9 cellular contexts compared by ENCODE assay signal in genomic region chr12:62291888-62292760, GRCh38. TPM values are rescaled to one million over a fixed set of nuclear protein-coding genes. Genes with fewer than 3 reads are reported as not detected.
DNase-seq lines count a peak whose midpoint lies in the region; ATAC-seq, FAIRE-seq and TF ChIP-seq lines count a peak whose summit lies in the region.
"Had no signal": no experiment of that assay in that cellular context is flagged by ENCODE, and none has a peak within 500 bp of the region (broad histone marks: within the 10 kb centered on the region; RNA-seq: fewer than 3 reads in every experiment).

No MANE protein-coding gene starts in this region.

- H3K9ac ChIP-seq in SK-N-SH = no peak overlapping the region
- no peak overlapping the region for H3K9ac ChIP-seq in kidney (ENCODE audit: low read length in 2 of 2)

- FAIRE-seq in kidney (lab: Jason Lieb, UNC) = no peak

- no peak overlapping the region for H3K4me3 ChIP-seq in SK-N-SH (ENCODE audit: low read depth in 2 of 2, low read length in 1 of 2)
- no peak overlapping the region for H3K4me3 ChIP-seq in kidney (ENCODE audit: low read length in 2 of 2)
- H3K4me3 ChIP-seq: skin epidermis had no signal

- peaks cover 14% of the 10 kb centered on the region for H3K9me3 ChIP-seq in SK-N-SH
- H3K9me3 ChIP-seq in kidney (ENCODE audit: control insufficient read depth in 1 of 2, low read length in 2 of 2) = no peaks in the 10 kb centered on the region

- no peak overlapping the region for H2AFZ ChIP-seq in SK-N-SH (ENCODE audit: low read depth)

- DNase-seq in SK-N-SH (no peak), HK-2 (ENCODE audit: unreplicated experiment) (peak; percentile 28), progenitor cell of endocrine pancreas (ENCODE audit: low spot score, unreplicated experiment) (no peak), kidney (no peak), NCI-H446 (lab: John Stamatoyannopoulos, UW) (no peak)

- peak overlapping the region; percentile 28 for H3K4me3 Mint-ChIP-seq in activated naive CD8-positive, alpha-beta T cell
- H3K4me3 Mint-ChIP-seq in progenitor cell of endocrine pancreas (ENCODE audit: low read depth) = no peak overlapping the region

- CTCF ChIA-PET in SK-N-SH (lab: Yijun Ruan, JAX) = interaction anchor here (1.3 kb wide), 2 partner anchors 8 to 9 kb away, joined by 3 read pairs; no protein-coding TSS in a partner anchor

- POLR2A ChIA-PET in SK-N-SH (lab: Yijun Ruan, JAX) = no interaction called here

- H3K27me3 ChIP-seq in SK-N-SH (ENCODE audit: insufficient read depth) = no peaks in the 10 kb centered on the region

- peaks cover 26% of the 10 kb centered on the region for H4K20me1 ChIP-seq in SK-N-SH (ENCODE audit: insufficient read depth)

- peak; percentile 38; the same call in 2 of the 3 replicates for ATAC-seq in SK-N-SH treated with all-trans-retinoic acid at 6 μM for 48 hours
- ATAC-seq in GM18873 (IDR thresholded peaks at IDR 0.05; ENCODE audit: low FRiP score, unreplicated experiment) = no peak

- peak overlapping the region; percentile 81 for H3K27ac Mint-ChIP-seq in activated naive CD8-positive, alpha-beta T cell
- peak overlapping the region; percentile 49 for H3K27ac Mint-ChIP-seq in progenitor cell of endocrine pancreas

- peaks cover 52% of the 10 kb centered on the region for H3K36me3 Mint-ChIP-seq in activated naive CD8-positive, alpha-beta T cell
- H3K36me3 Mint-ChIP-seq in progenitor cell of endocrine pancreas (ENCODE audit: insufficient read depth) = peaks cover 29% of the 10 kb centered on the region

- H3K79me2 ChIP-seq in SK-N-SH (ENCODE audit: insufficient read depth) = peaks cover 74% of the 10 kb centered on the region

- H3K27ac ChIP-seq in SK-N-SH (ENCODE audit: low read depth in 2 of 2, low read length in 1 of 2) = no peak overlapping the region
- H3K27ac ChIP-seq in kidney (ENCODE audit: low read depth in 2 of 2, low read length in 2 of 2) = no peak overlapping the region
- H3K27ac ChIP-seq: skin epidermis had no signal

- H3K9me3 Mint-ChIP-seq in activated naive CD8-positive, alpha-beta T cell (ENCODE audit: low read depth) = peaks cover 16% of the 10 kb centered on the region
- peaks cover 27% of the 10 kb centered on the region for H3K9me3 Mint-ChIP-seq in progenitor cell of endocrine pancreas (ENCODE audit: low read depth)

- TF ChIP-seq RAD21 in SK-N-SH (IDR thresholded peaks at IDR 0.05; ENCODE audit: low read length) = no peak

- 100% methylated on average over 1 of the region's 2 CpGs for WGBS in SK-N-SH (ENCODE audit: low lambda C conversion rate)

- no peaks in the 10 kb centered on the region for H3K27me3 Mint-ChIP-seq in activated naive CD8-positive, alpha-beta T cell
- no peaks in the 10 kb centered on the region for H3K27me3 Mint-ChIP-seq in progenitor cell of endocrine pancreas

- TF ChIP-seq EP300 in SK-N-SH (IDR thresholded peaks at IDR 0.05; ENCODE audit: borderline replicate concordance in 1 of 2, low read depth in 1 of 2, low read length in 1 of 2) = no peak

- no peaks in the 10 kb centered on the region for H3F3A ChIP-seq in SK-N-SH (replicated peaks; ENCODE audit: insufficient read depth)

- no peaks in the 10 kb centered on the region for H3K9me2 ChIP-seq in SK-N-SH

- H3K4me1 ChIP-seq in SK-N-SH (ENCODE audit: control insufficient read depth in 1 of 2, insufficient read depth in 2 of 2, low read depth in 1 of 2, low read length in 1 of 2) = peaks cover 0 to 7% of the 10 kb centered on the region in 2 experiments; a peak in 1 of 4 replicates
- H3K4me1 ChIP-seq in kidney (ENCODE audit: control insufficient read depth in 1 of 2, insufficient read depth in 1 of 2, low read depth in 1 of 2, low read length in 2 of 2) = peaks cover 0 to 4% of the 10 kb centered on the region in 2 donors

- H3K4me2 ChIP-seq in SK-N-SH = no peak overlapping the region

- H3K36me3 ChIP-seq in SK-N-SH (replicated peaks in 1 of 2; ENCODE audit: control insufficient read depth in 1 of 2, insufficient read depth in 2 of 2, low read length in 1 of 2) (peaks cover 20 to 21% of the 10 kb centered on the region in 2 experiments), kidney (ENCODE audit: control insufficient read depth in 1 of 2, insufficient read depth in 2 of 2, low read length in 2 of 2) (peaks cover 0 to 18% of the 10 kb centered on the region in 2 donors)

- no peak for TF ChIP-seq CTCF in SK-N-SH (IDR thresholded peaks at IDR 0.05)
- TF ChIP-seq CTCF in progenitor cell of endocrine pancreas (IDR thresholded peaks at IDR 0.05; ENCODE audit: unreplicated experiment) = no peak
- TF ChIP-seq CTCF in kidney (IDR thresholded peaks at IDR 0.05; ENCODE audit: borderline replicate concordance, extremely low read depth, insufficient read depth) = no peak

- H3K4me1 Mint-ChIP-seq in activated naive CD8-positive, alpha-beta T cell (ENCODE audit: low read depth) = peaks cover 82% of the 10 kb centered on the region
- peaks cover 4% of the 10 kb centered on the region for H3K4me1 Mint-ChIP-seq in progenitor cell of endocrine pancreas (ENCODE audit: low read depth)

- intact Hi-C loops in kidney (cut with DNase I) = no loop called here

TF ChIP-seq in SK-N-SH treated with all-trans-retinoic acid at 6 μM for 48 hours, 23 proteins besides CTCF, POLR2A, EP300 and RAD21 (continues in another document):
- no peak for TF ChIP-seq GLIS3 (CRISPR knock-in tag; IDR thresholded peaks at IDR 0.05)
- no peak for TF ChIP-seq ZFP3 (CRISPR knock-in tag; IDR thresholded peaks at IDR 0.05)
- TF ChIP-seq PPARA (CRISPR knock-in tag; IDR thresholded peaks at IDR 0.05; ENCODE audit: borderline replicate concordance) = no peak
- TF ChIP-seq TCF4 (CRISPR knock-in tag; IDR thresholded peaks at IDR 0.05; ENCODE audit: borderline replicate concordance) = no peak
- TF ChIP-seq, protein P1, sequence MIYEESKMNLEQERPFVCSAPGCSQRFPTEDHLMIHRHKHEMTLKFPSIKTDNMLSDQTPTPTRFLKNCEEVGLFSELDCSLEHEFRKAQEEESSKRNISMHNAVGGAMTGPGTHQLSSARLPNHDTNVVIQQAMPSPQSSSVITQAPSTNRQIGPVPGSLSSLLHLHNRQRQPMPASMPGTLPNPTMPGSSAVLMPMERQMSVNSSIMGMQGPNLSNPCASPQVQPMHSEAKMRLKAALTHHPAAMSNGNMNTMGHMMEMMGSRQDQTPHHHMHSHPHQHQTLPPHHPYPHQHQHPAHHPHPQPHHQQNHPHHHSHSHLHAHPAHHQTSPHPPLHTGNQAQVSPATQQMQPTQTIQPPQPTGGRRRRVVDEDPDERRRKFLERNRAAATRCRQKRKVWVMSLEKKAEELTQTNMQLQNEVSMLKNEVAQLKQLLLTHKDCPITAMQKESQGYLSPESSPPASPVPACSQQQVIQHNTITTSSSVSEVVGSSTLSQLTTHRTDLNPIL (CRISPR knock-in tag; IDR thresholded peaks at IDR 0.05; ENCODE audit: low read depth) = no peak
- TF ChIP-seq ARNTL (CRISPR knock-in tag; IDR thresholded peaks at IDR 0.05; ENCODE audit: borderline replicate concordance, low read depth) = no peak
- TF ChIP-seq, protein P2, sequence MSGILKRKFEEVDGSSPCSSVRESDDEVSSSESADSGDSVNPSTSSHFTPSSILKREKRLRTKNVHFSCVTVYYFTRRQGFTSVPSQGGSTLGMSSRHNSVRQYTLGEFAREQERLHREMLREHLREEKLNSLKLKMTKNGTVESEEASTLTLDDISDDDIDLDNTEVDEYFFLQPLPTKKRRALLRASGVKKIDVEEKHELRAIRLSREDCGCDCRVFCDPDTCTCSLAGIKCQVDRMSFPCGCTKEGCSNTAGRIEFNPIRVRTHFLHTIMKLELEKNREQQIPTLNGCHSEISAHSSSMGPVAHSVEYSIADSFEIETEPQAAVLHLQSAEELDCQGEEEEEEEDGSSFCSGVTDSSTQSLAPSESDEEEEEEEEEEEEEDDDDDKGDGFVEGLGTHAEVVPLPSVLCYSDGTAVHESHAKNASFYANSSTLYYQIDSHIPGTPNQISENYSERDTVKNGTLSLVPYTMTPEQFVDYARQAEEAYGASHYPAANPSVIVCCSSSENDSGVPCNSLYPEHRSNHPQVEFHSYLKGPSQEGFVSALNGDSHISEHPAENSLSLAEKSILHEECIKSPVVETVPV (CRISPR knock-in tag; IDR thresholded peaks at IDR 0.05) = no peak

TF ChIP-seq in SK-N-SH, 30 proteins besides CTCF, POLR2A, EP300 and RAD21 (continues in another document):
- TF ChIP-seq, protein P3, sequence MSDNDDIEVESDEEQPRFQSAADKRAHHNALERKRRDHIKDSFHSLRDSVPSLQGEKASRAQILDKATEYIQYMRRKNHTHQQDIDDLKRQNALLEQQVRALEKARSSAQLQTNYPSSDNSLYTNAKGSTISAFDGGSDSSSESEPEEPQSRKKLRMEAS (IDR thresholded peaks at IDR 0.05; ENCODE audit: low read depth) = no peak
- TF ChIP-seq NRF1 (IDR thresholded peaks at IDR 0.05; ENCODE audit: low read depth, low read length) = no peak
- TF ChIP-seq TCF12 (IDR thresholded peaks at IDR 0.05) = no peak
- no peak for TF ChIP-seq CHD2 (IDR thresholded peaks at IDR 0.05; ENCODE audit: low read length, partially characterized antibody)
- no peak for TF ChIP-seq MEF2A (IDR thresholded peaks at IDR 0.05; ENCODE audit: borderline replicate concordance, low read depth)
- TF ChIP-seq ZBTB33 (IDR thresholded peaks at IDR 0.05; ENCODE audit: borderline replicate concordance, low read depth) = no peak

RNA-seq across cellular contexts. Expression of gene USP15, which starts 31.9 kb away (rescaled TPM):
- 13.2 and 19.1 TPM in 2 replicates for polyA plus RNA-seq in SK-N-SH (2012; rRNA removed)
- polyA plus RNA-seq in SK-N-SH (2012; cell fraction: cytosol; rRNA removed) = 14.2 and 16.4 TPM in 2 replicates
- polyA plus RNA-seq in SK-N-SH (2012; cell fraction: nucleus; rRNA removed) = 22.3 and 52.3 TPM in 2 replicates
- 43.3 and 49.1 TPM in 2 replicates for total RNA-seq in progenitor cell of endocrine pancreas
- 62.8 TPM for total RNA-seq in kidney
- 31.7 TPM for polyA plus RNA-seq in kidney (ENCODE audit: insufficient read depth, low read depth, low replicate concordance)
